17 cellular contexts compared by ENCODE assay signal in the genomic region with DNA sequence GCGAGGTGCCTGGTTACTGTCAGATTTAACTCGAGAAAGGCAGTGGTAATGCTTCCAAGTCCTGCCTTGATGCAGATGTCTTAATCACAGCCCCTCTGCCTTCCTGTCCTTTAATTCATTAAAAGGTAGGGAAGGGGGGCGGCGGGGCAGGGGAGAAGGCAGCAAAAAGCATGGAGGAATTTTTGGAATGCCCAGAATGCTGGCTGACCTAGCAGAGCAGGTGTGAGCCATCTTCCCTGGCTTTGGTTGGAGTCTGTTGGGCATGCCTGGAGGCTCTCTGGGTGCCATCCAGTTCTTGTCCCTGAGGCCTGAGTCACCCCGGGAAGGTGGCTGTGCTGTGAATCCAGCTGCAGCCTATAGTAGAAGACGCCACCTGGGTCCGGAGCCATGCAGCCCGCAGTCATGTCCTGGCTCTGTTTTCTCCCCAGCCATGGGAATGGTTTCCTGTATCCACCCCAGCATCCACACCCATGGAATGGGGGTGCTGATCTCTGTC. TPM values are rescaled to one million over a fixed set of nuclear protein-coding genes. Genes with fewer than 3 reads are reported as not detected.
DNase-seq lines count a peak whose midpoint lies in the region; ATAC-seq and TF ChIP-seq lines count a peak whose summit lies in the region.
"Had no signal": no experiment of that assay in that cellular context is flagged by ENCODE, and none has a peak within 500 bp of the region (broad histone marks: within the 10 kb centered on the region; RNA-seq: fewer than 3 reads in every experiment).

No MANE protein-coding gene starts in this region.

- no peak overlapping the region for H3K23ac ChIP-seq in mesenchymal stem cell (ENCODE audit: low read length in 2 of 2)

- peak overlapping the region; percentile 71 for H4K8ac ChIP-seq in mesenchymal stem cell (ENCODE audit: low read length)

- no peaks in the 10 kb centered on the region for H3K36me3 ChIP-seq in mesenchymal stem cell (ENCODE audit: control insufficient read depth in 1 of 2, insufficient read depth in 2 of 2, low read depth in 1 of 2, low read length in 2 of 2)
- H3K36me3 ChIP-seq: vagina had no signal

- H3K18ac ChIP-seq in mesenchymal stem cell (ENCODE audit: low read depth in 1 of 2, low read length in 2 of 2), result no peak overlapping the region

- peaks cover 13% of the 10 kb centered on the region for H3K4me1 ChIP-seq in mesenchymal stem cell (ENCODE audit: control insufficient read depth, insufficient read depth, low read depth, low read length)

- no peak overlapping the region for H4K91ac ChIP-seq in mesenchymal stem cell (ENCODE audit: low read length)

- DNase-seq in AG10803 (ENCODE audit: low read depth), result peak; percentile 32
- DNase-seq in NCI-H226, result peak; percentile 57
- no peak for DNase-seq in epithelial cell of prostate (ENCODE audit: low read depth, low spot score)
- no peak for DNase-seq in mesenchymal stem cell
- no peak for DNase-seq in NCI-H526 treated with DMSO at 0.1 percent for 48 hours (lab: John Stamatoyannopoulos, UW)
- DNase-seq: activated CD4-positive, alpha-beta T cell treated with anti-CD3 and anti-CD28 coated beads, Interleukin-2, amount 50 U/mL, for 48 hours; activated gamma-delta T cell treated with Interleukin-2 at 50 U/mL for 16 hours; DMS53; kidney; NCI-H2081 treated with DMSO at 0.1 percent for 48 hours; stimulated activated CD4-positive, alpha-beta T cell treated with anti-CD3 and anti-CD28 coated beads, Interleukin-12 subunit alpha, Interleukin-12 subunit beta, amount 100 ng/mL, for 4 hours had no signal

- H2AFZ ChIP-seq in mesenchymal stem cell (ENCODE audit: low read depth, low read length), result no peak overlapping the region

- H3K27ac ChIP-seq in epithelial cell of prostate (peak overlapping the region; percentile 81), mesenchymal stem cell (ENCODE audit: low read length, poor library complexity, severe bottlenecking) (no peak overlapping the region)
- H3K27ac ChIP-seq: KMS-11, vagina had no signal

- H2BK12ac ChIP-seq in mesenchymal stem cell (ENCODE audit: low read length in 2 of 2), result peak overlapping the region in 1 of 2 experiments; percentile 24

- H3K4me3 ChIP-seq in AG10803 (ENCODE audit: low read length), result no peak overlapping the region
- no peak overlapping the region for H3K4me3 ChIP-seq in mesenchymal stem cell (ENCODE audit: insufficient read depth in 1 of 2, low read depth in 1 of 2, low read length in 2 of 2)
- H3K4me3 ChIP-seq: GM12878, vagina had no signal

- no peak overlapping the region for H2BK120ac ChIP-seq in mesenchymal stem cell (ENCODE audit: low read depth, low read length)

- WGBS in mesenchymal stem cell, result 85% methylated on average over 8 of the region's 8 CpGs

- H2AK5ac ChIP-seq in mesenchymal stem cell (ENCODE audit: low read length, severe bottlenecking), result no peak overlapping the region

- H3K9me3 ChIP-seq in mesenchymal stem cell (ENCODE audit: control insufficient read depth, low read length), result no peaks in the 10 kb centered on the region
- H3K9me3 ChIP-seq: vagina had no signal

- H2BK5ac ChIP-seq in mesenchymal stem cell (ENCODE audit: low read depth, low read length, poor library complexity, severe bottlenecking), result no peak overlapping the region

- TF ChIP-seq CTCF in AG10803 (conservative IDR thresholded peaks at IDR 0.05; ENCODE audit: low read length), result no peak

- no peak overlapping the region for H2BK15ac ChIP-seq in mesenchymal stem cell (ENCODE audit: low read depth, poor library complexity, severe bottlenecking)

- H3K4ac ChIP-seq in mesenchymal stem cell (ENCODE audit: low read depth in 1 of 2, low read length in 2 of 2), result no peak overlapping the region

- no peak overlapping the region for H3K14ac ChIP-seq in mesenchymal stem cell (ENCODE audit: low read length in 2 of 2)

- H3K27me3 ChIP-seq in mesenchymal stem cell (ENCODE audit: control insufficient read depth in 1 of 2, insufficient read depth in 1 of 2, low read length in 2 of 2), result peaks cover 0 to 5% of the 10 kb centered on the region in 2 experiments
- H3K27me3 ChIP-seq: vagina had no signal

- no peak overlapping the region for H3K4me2 ChIP-seq in mesenchymal stem cell (ENCODE audit: low read length, poor library complexity, severe bottlenecking)
- H3K4me2 ChIP-seq: KMS-11 had no signal

- no peak for ATAC-seq in HG02623 (IDR thresholded peaks at IDR 0.05; ENCODE audit: unreplicated experiment)
- no peak for ATAC-seq in GM18867 (IDR thresholded peaks at IDR 0.05; ENCODE audit: unreplicated experiment)
- no peak for ATAC-seq in HG02938 (IDR thresholded peaks at IDR 0.05; ENCODE audit: unreplicated experiment)
- ATAC-seq: GM12878 had no signal

- H3K79me1 ChIP-seq in mesenchymal stem cell (replicated peaks; ENCODE audit: low read length, poor library complexity, severe bottlenecking), result no peaks in the 10 kb centered on the region

- no peak overlapping the region for H3K9ac ChIP-seq in mesenchymal stem cell (ENCODE audit: low read length)
- H3K9ac ChIP-seq: KMS-11 had no signal

RNA-seq across cellular contexts. Expression of a gene that starts 15.6 kb away (rescaled TPM):
- 6.7 TPM for polyA plus RNA-seq in mesenchymal stem cell (2013, experiment 1 of 2)
- polyA plus RNA-seq in mesenchymal stem cell (2013, experiment 2 of 2), result 6.6 TPM

RNA-seq across cellular contexts. Expression of a gene that starts 21.6 kb away (rescaled TPM):
- not detected for polyA plus RNA-seq in mesenchymal stem cell (2013, experiment 1 of 2)
- polyA plus RNA-seq in mesenchymal stem cell (2013, experiment 2 of 2), result not detected
- polyA plus RNA-seq: GM12878 had no signal

Comparison
In these comparisons a context has a peak if more than half of its experiments do, and no peak if none do; other contexts are left out.
1. DNase-seq: peak in AG10803 (single experiment) and NCI-H226 (single experiment); none in epithelial cell of prostate (single experiment), mesenchymal stem cell (single experiment) and NCI-H526 treated with DMSO at 0.1 percent for 48 hours (single experiment).